1 cellular context compared by ENCODE assay signal in genomic region chr1:200969726-200970521, GRCh38.
TF ChIP-seq lines count a peak whose summit lies in the region.

No MANE protein-coding gene starts in this region.

TF ChIP-seq in GM23338, 12 proteins besides CTCF, POLR2A, EP300 and RAD21 (continued from another document):
- TF ChIP-seq, protein P1, sequence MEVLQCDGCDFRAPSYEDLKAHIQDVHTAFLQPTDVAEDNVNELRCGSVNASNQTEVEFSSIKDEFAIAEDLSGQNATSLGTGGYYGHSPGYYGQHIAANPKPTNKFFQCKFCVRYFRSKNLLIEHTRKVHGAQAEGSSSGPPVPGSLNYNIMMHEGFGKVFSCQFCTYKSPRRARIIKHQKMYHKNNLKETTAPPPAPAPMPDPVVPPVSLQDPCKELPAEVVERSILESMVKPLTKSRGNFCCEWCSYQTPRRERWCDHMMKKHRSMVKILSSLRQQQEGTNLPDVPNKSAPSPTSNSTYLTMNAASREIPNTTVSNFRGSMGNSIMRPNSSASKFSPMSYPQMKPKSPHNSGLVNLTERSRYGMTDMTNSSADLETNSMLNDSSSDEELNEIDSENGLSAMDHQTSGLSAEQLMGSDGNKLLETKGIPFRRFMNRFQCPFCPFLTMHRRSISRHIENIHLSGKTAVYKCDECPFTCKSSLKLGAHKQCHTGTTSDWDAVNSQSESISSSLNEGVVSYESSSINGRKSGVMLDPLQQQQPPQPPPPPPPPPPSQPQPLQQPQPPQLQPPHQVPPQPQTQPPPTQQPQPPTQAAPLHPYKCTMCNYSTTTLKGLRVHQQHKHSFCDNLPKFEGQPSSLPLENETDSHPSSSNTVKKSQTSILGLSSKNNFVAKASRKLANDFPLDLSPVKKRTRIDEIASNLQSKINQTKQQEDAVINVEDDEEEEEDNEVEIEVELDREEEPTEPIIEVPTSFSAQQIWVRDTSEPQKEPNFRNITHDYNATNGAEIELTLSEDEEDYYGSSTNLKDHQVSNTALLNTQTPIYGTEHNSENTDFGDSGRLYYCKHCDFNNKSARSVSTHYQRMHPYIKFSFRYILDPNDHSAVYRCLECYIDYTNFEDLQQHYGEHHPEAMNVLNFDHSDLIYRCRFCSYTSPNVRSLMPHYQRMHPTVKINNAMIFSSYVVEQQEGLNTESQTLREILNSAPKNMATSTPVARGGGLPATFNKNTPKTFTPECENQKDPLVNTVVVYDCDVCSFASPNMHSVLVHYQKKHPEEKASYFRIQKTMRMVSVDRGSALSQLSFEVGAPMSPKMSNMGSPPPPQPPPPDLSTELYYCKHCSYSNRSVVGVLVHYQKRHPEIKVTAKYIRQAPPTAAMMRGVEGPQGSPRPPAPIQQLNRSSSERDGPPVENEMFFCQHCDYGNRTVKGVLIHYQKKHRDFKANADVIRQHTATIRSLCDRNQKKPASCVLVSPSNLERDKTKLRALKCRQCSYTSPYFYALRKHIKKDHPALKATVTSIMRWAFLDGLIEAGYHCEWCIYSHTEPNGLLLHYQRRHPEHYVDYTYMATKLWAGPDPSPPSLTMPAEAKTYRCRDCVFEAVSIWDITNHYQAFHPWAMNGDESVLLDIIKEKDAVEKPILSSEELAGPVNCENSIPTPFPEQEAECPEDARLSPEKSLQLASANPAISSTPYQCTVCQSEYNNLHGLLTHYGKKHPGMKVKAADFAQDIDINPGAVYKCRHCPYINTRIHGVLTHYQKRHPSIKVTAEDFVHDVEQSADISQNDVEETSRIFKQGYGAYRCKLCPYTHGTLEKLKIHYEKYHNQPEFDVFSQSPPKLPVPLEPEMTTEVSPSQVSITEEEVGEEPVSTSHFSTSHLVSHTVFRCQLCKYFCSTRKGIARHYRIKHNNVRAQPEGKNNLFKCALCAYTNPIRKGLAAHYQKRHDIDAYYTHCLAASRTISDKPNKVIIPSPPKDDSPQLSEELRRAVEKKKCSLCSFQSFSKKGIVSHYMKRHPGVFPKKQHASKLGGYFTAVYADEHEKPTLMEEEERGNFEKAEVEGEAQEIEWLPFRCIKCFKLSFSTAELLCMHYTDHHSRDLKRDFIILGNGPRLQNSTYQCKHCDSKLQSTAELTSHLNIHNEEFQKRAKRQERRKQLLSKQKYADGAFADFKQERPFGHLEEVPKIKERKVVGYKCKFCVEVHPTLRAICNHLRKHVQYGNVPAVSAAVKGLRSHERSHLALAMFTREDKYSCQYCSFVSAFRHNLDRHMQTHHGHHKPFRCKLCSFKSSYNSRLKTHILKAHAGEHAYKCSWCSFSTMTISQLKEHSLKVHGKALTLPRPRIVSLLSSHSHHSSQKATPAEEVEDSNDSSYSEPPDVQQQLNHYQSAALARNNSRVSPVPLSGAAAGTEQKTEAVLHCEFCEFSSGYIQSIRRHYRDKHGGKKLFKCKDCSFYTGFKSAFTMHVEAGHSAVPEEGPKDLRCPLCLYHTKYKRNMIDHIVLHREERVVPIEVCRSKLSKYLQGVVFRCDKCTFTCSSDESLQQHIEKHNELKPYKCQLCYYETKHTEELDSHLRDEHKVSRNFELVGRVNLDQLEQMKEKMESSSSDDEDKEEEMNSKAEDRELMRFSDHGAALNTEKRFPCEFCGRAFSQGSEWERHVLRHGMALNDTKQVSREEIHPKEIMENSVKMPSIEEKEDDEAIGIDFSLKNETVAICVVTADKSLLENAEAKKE (CRISPR knock-in tag; IDR thresholded peaks at IDR 0.05): no peak
TF ChIP-seq in GM23338: peak in this region for 0.
